In the genomic region with DNA sequence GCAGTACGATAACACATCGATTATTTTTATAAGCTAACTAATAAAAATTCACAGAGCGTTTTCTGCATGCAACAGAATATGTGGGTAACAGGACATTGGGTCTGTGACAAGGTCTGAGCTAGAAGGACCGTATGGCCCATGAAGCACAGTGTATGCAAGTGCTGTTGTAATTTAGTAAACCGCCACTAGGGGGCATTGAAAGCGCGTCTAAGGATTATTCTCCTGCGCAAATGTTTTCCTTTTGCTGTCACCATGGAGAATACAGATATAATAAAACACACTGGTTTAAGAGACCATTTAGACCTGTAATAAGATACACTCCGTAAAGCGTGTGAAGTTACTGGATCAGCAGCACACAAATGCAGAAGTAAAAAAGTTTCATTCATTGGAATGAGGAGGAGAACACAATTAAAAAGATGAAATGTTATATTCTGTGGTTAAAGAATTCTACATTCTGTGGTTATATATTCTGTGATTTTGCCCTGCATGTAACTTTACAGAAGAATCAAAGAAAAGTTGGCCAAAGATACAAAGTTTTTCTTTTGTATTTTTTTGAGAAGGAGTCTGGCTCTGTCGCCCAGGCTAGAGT, we compare ENCODE assay signal across 8 cellular contexts.
DNase-seq lines count a peak whose midpoint lies in the region; FAIRE-seq and TF ChIP-seq lines count a peak whose summit lies in the region.

No MANE protein-coding gene starts in this region.

- CTCF ChIA-PET in AG04449 (lab: Yijun Ruan, JAX): interaction anchor here (0.6 to 2.4 kb wide), 26 partner anchors 9 to 1296 kb away, joined by 3 to 82 read pairs (median 4); no protein-coding TSS in a partner anchor

- peak; percentile 87 for FAIRE-seq in GM18507 (lab: Jason Lieb, UNC)

- H3K4me1 ChIP-seq in neutrophil (ENCODE audit: control insufficient read depth in 1 of 2, insufficient read depth in 1 of 2, low read depth in 1 of 2, low read length in 1 of 2): no peaks in the 10 kb centered on the region

- peak overlapping the region; percentile 5 for H3K27ac Mint-ChIP-seq in type B pancreatic cell

- POLR2A ChIA-PET in AG04449 (lab: Yijun Ruan, JAX): no interaction called here

- H3K4me3 ChIP-seq in AG04449 (ENCODE audit: low read depth, low read length) (no peak overlapping the region), foreskin fibroblast (ENCODE audit: low read depth in 1 of 2, low read length in 2 of 2) (no peak overlapping the region), neutrophil (ENCODE audit: low read depth in 1 of 2, low read length in 1 of 2) (no peak overlapping the region)

- no peaks in the 10 kb centered on the region for H3K36me3 ChIP-seq in neutrophil

- DNase-seq in AG04449 (ENCODE audit: low read depth, low spot score) (no peak), GM18507 (ENCODE audit: extremely low spot score, insufficient read length, low read depth) (peak; percentile 18), HUDEP-2 (lab: John Stamatoyannopoulos, UW; ENCODE audit: unreplicated experiment in 76 of 76) (peak in 55 of 76 experiments; percentile 3 to 77 (median 33)), NOMO-1 treated with DMSO at 0.1 percent for 48 hours (lab: John Stamatoyannopoulos, UW; ENCODE audit: unreplicated experiment) (peak; percentile 24), foreskin fibroblast (peak; percentile 54 to 84), type B pancreatic cell (ENCODE audit: extremely low spot score, unreplicated experiment) (no peak)
- peak; percentile 52 to 59 for DNase-seq in activated T-cell treated with anti-CD3 and anti-CD28 coated beads, Interleukin-2, amount 50 U/mL, for 48 hours

- no peaks in the 10 kb centered on the region for H3K9me3 ChIP-seq in neutrophil

- H3K9me3 Mint-ChIP-seq in type B pancreatic cell: no peaks in the 10 kb centered on the region

- peaks cover 5% of the 10 kb centered on the region for H3K4me1 Mint-ChIP-seq in type B pancreatic cell (ENCODE audit: unreplicated experiment)

- peak; percentile 63 for TF ChIP-seq CTCF in AG04449 (IDR thresholded peaks at IDR 0.05; ENCODE audit: insufficient read depth, low read length, missing control alignments)
- TF ChIP-seq CTCF in foreskin fibroblast (IDR thresholded peaks at IDR 0.05; ENCODE audit: low read depth, low read length): peak; percentile 83
- TF ChIP-seq CTCF in neutrophil (IDR thresholded peaks at IDR 0.05): peak; percentile 80
- peak; percentile 96 for TF ChIP-seq CTCF in type B pancreatic cell (conservative IDR thresholded peaks at IDR 0.05)

- H3K36me3 Mint-ChIP-seq in type B pancreatic cell: peaks cover 9% of the 10 kb centered on the region

- H3K4me3 Mint-ChIP-seq in type B pancreatic cell: no peak overlapping the region

- H3K27me3 ChIP-seq in neutrophil: no peaks in the 10 kb centered on the region

- H3K27me3 Mint-ChIP-seq in type B pancreatic cell: no peaks in the 10 kb centered on the region

- no peak overlapping the region for H3K27ac ChIP-seq in neutrophil

Comparison
In these comparisons a context has a peak if more than half of its experiments do, and no peak if none do; other contexts are left out.
1. DNase-seq: peak in GM18507 (single experiment), HUDEP-2 (55 of 76), NOMO-1 treated with DMSO at 0.1 percent for 48 hours (single experiment), activated T-cell treated with anti-CD3 and anti-CD28 coated beads, Interleukin-2, amount 50 U/mL, for 48 hours (2 of 2) and foreskin fibroblast (2 of 2); none in AG04449 (single experiment) and type B pancreatic cell (single experiment).
2. Peak in every context shown above with its lines, with median percentiles within 50 percentile points of each other: CTCF ChIP-seq.